ENCODE assay signal across 8 cellular contexts in the genomic region with DNA sequence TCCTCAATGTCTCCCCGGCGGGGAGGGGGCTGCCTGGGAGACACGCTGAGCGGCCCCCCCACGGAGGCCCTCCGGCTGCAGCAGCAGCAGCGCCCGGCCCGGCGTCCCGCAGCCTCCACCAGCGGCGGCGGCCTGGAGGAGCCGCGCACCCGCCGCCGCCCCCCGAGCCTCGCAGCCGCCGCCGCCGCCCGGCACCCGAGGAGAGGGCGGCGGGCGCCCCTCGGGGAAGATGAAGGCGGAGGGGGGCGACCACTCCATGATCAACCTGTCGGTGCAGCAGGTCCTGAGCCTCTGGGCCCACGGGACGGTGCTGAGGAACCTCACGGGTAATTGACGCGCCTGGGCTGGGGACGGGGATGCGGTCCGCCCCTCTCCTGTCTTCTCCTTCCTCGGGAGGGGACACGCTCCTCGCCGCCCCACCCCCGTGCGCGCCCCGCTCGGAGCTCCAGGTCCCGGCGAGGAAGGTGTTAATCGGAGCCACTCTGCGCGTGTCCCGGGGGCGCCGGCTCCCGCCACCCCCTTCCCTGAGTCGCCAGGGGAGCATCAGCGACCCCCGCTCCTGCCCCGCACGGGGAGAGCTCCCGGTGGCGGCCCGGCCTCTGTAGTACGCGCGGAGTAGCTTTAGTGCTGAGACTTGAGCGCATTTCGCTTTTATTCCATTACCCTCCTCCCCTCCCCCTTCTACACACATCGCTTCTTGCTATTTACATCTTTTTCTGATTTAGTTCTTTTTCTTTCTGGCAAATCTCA. TPM values are rescaled to one million over a fixed set of nuclear protein-coding genes. Genes with fewer than 3 reads are reported as not detected.
A peak's percentile ranks its signal among the peaks of the same experiment; 100 is the strongest.
DNase-seq lines count a peak whose midpoint lies in the region; ATAC-seq, FAIRE-seq and TF ChIP-seq lines count a peak whose summit lies in the region.

No MANE protein-coding gene starts in this region.

- TF ChIP-seq CTCF in AG10803 (conservative IDR thresholded peaks at IDR 0.05; ENCODE audit: low read length) (no peak), adrenal gland (IDR thresholded peaks at IDR 0.05) (no peak), right atrium auricular region (IDR thresholded peaks at IDR 0.05) (no peak), psoas muscle (IDR thresholded peaks at IDR 0.05) (no peak)

- H3K36me3 ChIP-seq in SJCRH30: no peaks in the 10 kb centered on the region
- no peaks in the 10 kb centered on the region for H3K36me3 ChIP-seq in adrenal gland (replicated peaks in 1 of 2)
- H3K36me3 ChIP-seq in right atrium auricular region: no peaks in the 10 kb centered on the region
- no peaks in the 10 kb centered on the region for H3K36me3 ChIP-seq in psoas muscle (ENCODE audit: insufficient read depth in 1 of 2, low read depth in 1 of 2)

- H3K27ac ChIP-seq in SJCRH30 (no peak overlapping the region), adrenal gland (peak overlapping the region in 4 of 5 donors; percentile 49 to 89 (median 71)), right atrium auricular region (peak overlapping the region; percentile 73 to 92), psoas muscle (peak overlapping the region; percentile 83)

- ATAC-seq in GM18867 (IDR thresholded peaks at IDR 0.05; ENCODE audit: unreplicated experiment): peak; percentile 19
- ATAC-seq in HG03108 (IDR thresholded peaks at IDR 0.05; ENCODE audit: unreplicated experiment): peak; percentile 18
- ATAC-seq in psoas muscle: peak; percentile 6 to 18 (median 16)

- TF ChIP-seq POLR2A in adrenal gland (IDR thresholded peaks at IDR 0.05): peak in 1 of 2 donors; percentile 50

- H3K4me1 ChIP-seq in SJCRH30 (no peaks in the 10 kb centered on the region), adrenal gland (replicated peaks in 1 of 2) (peaks cover 0 to 24% of the 10 kb centered on the region in 2 donors), right atrium auricular region (peaks cover 0 to 16% of the 10 kb centered on the region in 2 donors), psoas muscle (peaks cover 15% of the 10 kb centered on the region)

- H3K27me3 ChIP-seq in SJCRH30 (peaks cover 3% of the 10 kb centered on the region; the same call in 1 of the 2 replicates), adrenal gland (no peaks in the 10 kb centered on the region), right atrium auricular region (no peaks in the 10 kb centered on the region), psoas muscle (ENCODE audit: insufficient read depth in 3 of 3, low read length in 2 of 3) (no peaks in the 10 kb centered on the region)

- intact Hi-C loops in adrenal gland (cut with DNase I): no loop called here
- intact Hi-C loops in psoas muscle (cut with DNase I): no loop called here

- no peak for FAIRE-seq in RCC 7860 (lab: Jason Lieb, UNC)

- H3K9me3 ChIP-seq in SJCRH30 (replicated peaks) (no peaks in the 10 kb centered on the region), adrenal gland (replicated peaks in 1 of 3) (no peaks in the 10 kb centered on the region), right atrium auricular region (no peaks in the 10 kb centered on the region), psoas muscle (no peaks in the 10 kb centered on the region)

- 0 to 1% (median 1%) methylated on average over 14 to 74 of the region's 74 CpGs for WGBS in adrenal gland, 4 donors
- WGBS in psoas muscle, 3 donors: 0 to 2% (median 1%) methylated on average over 53 to 74 of the region's 74 CpGs

- DNase-seq in AG10803 (ENCODE audit: low read depth) (no peak), SJCRH30 (peak; percentile 2 to 3), adrenal gland (peak; percentile 22 to 61 (median 36)), right atrium auricular region (ENCODE audit: low spot score) (no peak), psoas muscle (peak; percentile 34 to 60), RCC 7860 (ENCODE audit: low spot score) (no peak)

- H3K4me3 ChIP-seq in AG10803 (ENCODE audit: low read length) (peak overlapping the region; percentile 60), SJCRH30 (peak overlapping the region; percentile 78), adrenal gland (peak overlapping the region; percentile 71 to 95 (median 78)), right atrium auricular region (peak overlapping the region; percentile 72 to 97), psoas muscle (peak overlapping the region; percentile 92)

RNA-seq across cellular contexts. Expression of gene TMEM170B, which starts 0.7 kb away (rescaled TPM):
- 1.0 and 1.5 TPM in 2 replicates for total RNA-seq in SJCRH30 (2014; rRNA removed; shearing (Covaris generic))
- total RNA-seq in adrenal gland (1 to 10 TPM; 4.3 to 7.5 (median 4.9) TPM), right atrium auricular region (1 to 10 TPM; 3.6 to 3.8 TPM), psoas muscle (10 to 100 TPM in 2 of 4 donors, 1 to 10 TPM in 2; 7.4 to 20.0 (median 10.0) TPM)
- polyA plus RNA-seq in adrenal gland (1 to 10 TPM; 1.1 to 5.9 (median 1.4) TPM), psoas muscle (1 to 10 TPM; 2.7 to 7.4 (median 3.2) TPM)

Comparison
In these comparisons a context has a peak if more than half of its experiments do, and no peak if none do; other contexts are left out.
1. DNase-seq: peak in SJCRH30 (2 of 2), adrenal gland (7 of 7) and psoas muscle (2 of 2); none in AG10803 (single experiment), right atrium auricular region (single experiment) and RCC 7860 (single experiment).
2. Peak in every context shown above with its lines, with median percentiles within 50 percentile points of each other: H3K4me3 ChIP-seq and ATAC-seq.